Comparison of ENCODE assay signal across 9 cellular contexts in the genomic region with DNA sequence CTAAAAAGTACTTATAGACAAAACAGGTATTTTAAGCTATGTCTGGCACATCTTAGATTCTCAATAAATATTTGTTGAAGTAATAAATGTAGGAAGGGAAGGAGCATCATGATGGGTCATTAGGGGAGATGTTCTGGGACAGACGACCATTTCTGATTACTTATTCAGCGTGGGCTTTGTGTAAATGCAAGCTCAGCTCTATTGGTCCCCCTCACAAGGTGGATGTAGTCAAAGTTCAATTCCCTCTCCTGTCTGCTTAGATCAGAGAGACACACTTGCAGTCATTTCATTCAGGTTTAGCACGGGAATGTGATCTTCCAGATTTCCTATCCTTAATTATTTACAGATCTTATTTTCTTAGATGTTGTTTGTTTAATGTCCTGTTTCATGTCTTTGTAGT. TPM values are rescaled to one million over a fixed set of nuclear protein-coding genes. Genes with fewer than 3 reads are reported as not detected.
"Had no signal": no experiment of that assay in that cellular context is flagged by ENCODE, and none has a peak within 500 bp of the region (broad histone marks: within the 10 kb centered on the region; RNA-seq: fewer than 3 reads in every experiment).

No MANE protein-coding gene starts in this region.

- H2AFZ ChIP-seq: GM23338 had no signal

- FAIRE-seq: H1, H54, HTR-8/SVneo, K562 had no signal

- DNase-seq: H9, HCEC 1CT, KG1 had no signal

- ATAC-seq: GM23338, K562 had no signal

- H3K4me3 ChIP-seq: GM23338, K562 had no signal

- H3K4me2 ChIP-seq: GM23338 had no signal

RNA-seq across cellular contexts. Expression of a gene that starts 7.5 kb away (rescaled TPM):
- total RNA-seq: HT-29 had no signal
